21 cellular contexts compared by ENCODE assay signal in the genomic region with DNA sequence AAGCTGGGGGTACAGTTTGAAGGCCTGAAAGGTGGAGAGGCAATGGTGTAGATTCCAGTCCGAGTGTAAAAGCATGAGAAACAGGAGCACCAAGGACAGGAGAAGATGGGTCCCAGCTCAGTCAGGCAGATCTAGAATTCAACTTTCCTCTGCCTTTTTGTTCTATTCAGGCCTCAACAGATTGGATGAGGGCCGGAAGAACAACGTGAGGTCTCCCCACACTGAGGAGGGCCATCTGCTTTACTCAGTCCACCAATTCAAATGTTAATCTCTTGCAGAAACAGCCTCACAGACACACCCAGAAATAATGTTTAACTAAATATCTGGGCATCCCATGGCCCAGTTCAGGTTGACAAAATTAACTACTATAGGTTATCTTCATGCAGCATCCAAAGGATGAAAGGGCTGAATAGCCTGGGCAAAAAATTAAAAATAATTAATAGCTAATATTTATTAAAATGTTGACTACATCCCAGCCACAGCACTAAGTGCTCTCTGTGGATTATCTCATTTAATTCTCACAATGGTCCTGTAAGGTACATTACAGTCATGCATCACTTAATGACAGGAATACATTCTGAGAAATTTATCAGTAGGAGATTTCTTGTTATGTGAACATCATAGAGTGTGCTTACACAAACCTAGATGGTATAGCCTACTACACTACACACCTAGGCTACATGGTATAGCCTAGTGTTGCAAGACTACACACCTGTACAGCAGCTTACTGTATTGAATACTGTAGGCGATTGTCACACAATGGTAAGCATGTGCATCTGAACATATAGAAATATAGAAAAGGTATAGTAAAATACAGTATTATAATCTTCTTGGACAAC. TPM values are rescaled to one million over a fixed set of nuclear protein-coding genes. Genes with fewer than 3 reads are reported as not detected.
A peak's percentile ranks its signal among the peaks of the same experiment; 100 is the strongest.
DNase-seq lines count a peak whose midpoint lies in the region; ATAC-seq and TF ChIP-seq lines count a peak whose summit lies in the region.
"Had no signal": no experiment of that assay in that cellular context is flagged by ENCODE, and none has a peak within 500 bp of the region (broad histone marks: within the 10 kb centered on the region; RNA-seq: fewer than 3 reads in every experiment).

No MANE protein-coding gene starts in this region.

- in situ Hi-C loops in G401 (cut with HindIII; ENCODE audit: low sequenced_read_pairs), result no loop called here

- H3K27ac Mint-ChIP-seq in CD14-positive monocyte, result peak overlapping the region; percentile 10 to 98 (median 94)
- H3K27ac Mint-ChIP-seq in activated B cell treated with CpG ODN at 0.5 μM for 24 hours, result peak overlapping the region; percentile 46
- no peak overlapping the region for H3K27ac Mint-ChIP-seq in endodermal cell

- H3K4me3 Mint-ChIP-seq in CD14-positive monocyte (peak overlapping the region in 1 of 2 donors; percentile 42), activated B cell treated with CpG ODN at 0.5 μM for 24 hours (no peak overlapping the region), endodermal cell (no peak overlapping the region)

- CTCF ChIA-PET in activated B cell treated with CpG ODN at 0.5 μM for 24 hours (lab: Charles Lee), result interaction anchor here (0.8 kb wide), 1 partner anchor 316 kb away, joined by 3 read pairs; no protein-coding TSS in a partner anchor

- peaks cover 5 to 22% (median 10%) of the 10 kb centered on the region in 7 donors for H3K9me3 Mint-ChIP-seq in CD14-positive monocyte
- H3K9me3 Mint-ChIP-seq in activated B cell treated with CpG ODN at 0.5 μM for 24 hours, result peaks cover 10% of the 10 kb centered on the region
- H3K9me3 Mint-ChIP-seq in endodermal cell, result no peaks in the 10 kb centered on the region

- H3K4me3 ChIP-seq in endodermal cell (ENCODE audit: low read length), result no peak overlapping the region
- H3K4me3 ChIP-seq: colonic mucosa, left ventricle myocardium inferior had no signal

- 86 to 89% methylated on average over 1 to 3 of the region's 4 CpGs for WGBS in endodermal cell (ENCODE audit: insufficient coverage in 1 of 2, insufficient read length in 1 of 2), 2 experiments

- POLR2A ChIA-PET in activated B cell treated with CpG ODN at 0.5 μM for 24 hours (lab: Charles Lee), result interaction anchor here (1.0 to 2.5 kb wide), 3 partner anchors 11 to 21 kb away, joined by 3 to 19 read pairs (median 12); no protein-coding TSS in a partner anchor

- H3K4me1 ChIP-seq in foreskin keratinocyte (no peaks in the 10 kb centered on the region), endodermal cell (ENCODE audit: control insufficient read depth, insufficient read depth, low read length) (no peaks in the 10 kb centered on the region)
- H3K4me1 ChIP-seq: colonic mucosa, left ventricle myocardium inferior had no signal

- no peaks in the 10 kb centered on the region for H3K36me3 ChIP-seq in endodermal cell (ENCODE audit: control insufficient read depth, insufficient read depth, low read length)
- H3K36me3 ChIP-seq: colonic mucosa had no signal

- DNase-seq in CD14-positive monocyte (ENCODE audit: low spot score), result no peak
- DNase-seq in G401 (ENCODE audit: low spot score), result peak; percentile 71
- DNase-seq in activated B cell treated with CpG ODN at 0.5 μM for 24 hours, result no peak
- no peak for DNase-seq in foreskin keratinocyte
- no peak for DNase-seq in endodermal cell
- DNase-seq in activated CD8-positive, alpha-beta memory T cell treated with anti-CD3 and anti-CD28 coated beads for 24 hours, result no peak
- DNase-seq: activated CD4-positive, alpha-beta T cell treated with anti-CD3 and anti-CD28 coated beads, Interleukin-2, amount 50 U/mL, for 1 hour; activated naive CD8-positive, alpha-beta T cell treated with anti-CD3 and anti-CD28 coated beads, Interleukin-2, amount 10 ng/mL, durations not matched to agents 7 days and 5 days; activated T-cell treated with anti-CD3 and anti-CD28 coated beads, Interleukin-2, amount 50 U/mL, for 1 hour; Caco-2; colonic mucosa; left ventricle myocardium inferior; NCI-H1436 treated with DMSO at 0.1 percent for 48 hours; small intestine; stimulated activated CD4-positive, alpha-beta T cell treated with anti-CD3 and anti-CD28 coated beads, Interleukin-2, amount 100 ng/mL, for 48 hours; SW 1271; trophoblast cell had no signal

- H3K27ac ChIP-seq in foreskin keratinocyte, result no peak overlapping the region
- H3K27ac ChIP-seq in endodermal cell (ENCODE audit: low read depth, low read length), result no peak overlapping the region
- H3K27ac ChIP-seq: colonic mucosa, left ventricle myocardium inferior had no signal

- H3K9ac ChIP-seq in endodermal cell (ENCODE audit: extremely low read depth, low read length, poor library complexity, severe bottlenecking), result no peak overlapping the region

- peaks cover 8% of the 10 kb centered on the region for H3K9me3 ChIP-seq in endodermal cell (ENCODE audit: control insufficient read depth, low read length)
- H3K9me3 ChIP-seq: colonic mucosa had no signal

- H3K4me1 Mint-ChIP-seq in CD14-positive monocyte (peaks cover 59% of the 10 kb centered on the region), activated B cell treated with CpG ODN at 0.5 μM for 24 hours (peaks cover 47% of the 10 kb centered on the region), endodermal cell (peaks cover 16% of the 10 kb centered on the region)

- TF ChIP-seq CTCF in CD14-positive monocyte (IDR thresholded peaks at IDR 0.05) (no peak), activated B cell treated with CpG ODN at 0.5 μM for 24 hours (IDR thresholded peaks at IDR 0.05) (no peak), foreskin keratinocyte (conservative IDR thresholded peaks at IDR 0.05) (no peak), endodermal cell (conservative IDR thresholded peaks at IDR 0.05) (no peak)

- ATAC-seq in activated B cell treated with CpG ODN at 0.5 μM for 24 hours (ENCODE audit: low read depth) (no peak), foreskin keratinocyte (peak; percentile 50), GM19452 (IDR thresholded peaks at IDR 0.05; ENCODE audit: unreplicated experiment) (no peak)
- ATAC-seq: HCT116, Right ventricle myocardium inferior had no signal

- peaks cover 0 to 3% (median 0%) of the 10 kb centered on the region in 3 donors for H3K27me3 Mint-ChIP-seq in CD14-positive monocyte (ENCODE audit: low read depth in 3 of 3)
- no peaks in the 10 kb centered on the region for H3K27me3 Mint-ChIP-seq in activated B cell treated with CpG ODN at 0.5 μM for 24 hours
- H3K27me3 Mint-ChIP-seq in endodermal cell (ENCODE audit: insufficient read depth), result no peaks in the 10 kb centered on the region
- H3K27me3 Mint-ChIP-seq: activated naive CD8-positive, alpha-beta T cell treated with anti-CD3 and anti-CD28 coated beads, Interleukin-2, amount 10 ng/mL, durations not matched to agents 7 days and 5 days; stimulated activated naive CD8-positive, alpha-beta T cell treated with anti-CD3 and anti-CD28 coated beads, Interleukin-15, Interleukin-2, amounts not matched to agents 100 ng/mL and 50 ng/mL, for 24 hours had no signal

- intact Hi-C loops in CD14-positive monocyte (cut with micrococcal nuclease), result loop anchor here (5.0 to 10.0 kb wide), 2 partner anchors 41 to 48 kb away; no protein-coding TSS in a partner anchor
- intact Hi-C loops in activated B cell treated with CpG ODN at 0.5 μM for 24 hours (cut with micrococcal nuclease), result loop anchor here (5.0 kb wide), 1 partner anchor 46 kb away; no protein-coding TSS in a partner anchor

- peaks cover 36 to 39% of the 10 kb centered on the region in 2 donors for H3K36me3 Mint-ChIP-seq in CD14-positive monocyte
- peaks cover 57% of the 10 kb centered on the region for H3K36me3 Mint-ChIP-seq in activated B cell treated with CpG ODN at 0.5 μM for 24 hours (ENCODE audit: low read depth)
- peaks cover 20% of the 10 kb centered on the region for H3K36me3 Mint-ChIP-seq in endodermal cell (ENCODE audit: low read depth)

- no peaks in the 10 kb centered on the region for H3K27me3 ChIP-seq in foreskin keratinocyte
- no peaks in the 10 kb centered on the region for H3K27me3 ChIP-seq in endodermal cell (ENCODE audit: control insufficient read depth, insufficient read depth, low read length, poor library complexity, severe bottlenecking)
- H3K27me3 ChIP-seq: colonic mucosa had no signal

RNA-seq across cellular contexts. Expression of a gene that starts 22.5 kb away (rescaled TPM):
- 100 to 1,000 TPM; 189 to 192 TPM for polyA plus RNA-seq in CD14-positive monocyte
- total RNA-seq in G401 (2014; rRNA removed; shearing (Covaris generic)), result 0.10 and 0.68 TPM in 2 replicates
- 423 and 429 TPM in 2 replicates for total RNA-seq in activated B cell treated with CpG ODN at 0.5 μM for 24 hours
- total RNA-seq in foreskin keratinocyte, result 9.1 and 14.3 TPM in 2 replicates
- 15.2 and 18.4 TPM in 2 replicates for polyA plus RNA-seq in foreskin keratinocyte
- 10 to 100 TPM; 30.4 to 34.1 TPM for total RNA-seq in endodermal cell
- 81.7 TPM for polyA plus RNA-seq in endodermal cell (2013, experiment 1 of 2)
- 69.9 TPM for polyA plus RNA-seq in endodermal cell (2013, experiment 2 of 2)

Comparison
In these comparisons a context has a peak if more than half of its experiments do, and no peak if none do; other contexts are left out.
1. RNA of a gene that starts 22.5 kb away (total RNA-seq): 423 to 429 TPM in activated B cell treated with CpG ODN at 0.5 μM for 24 hours; 30.4 to 34.1 TPM in endodermal cell, 9.1 to 14.3 TPM in foreskin keratinocyte and 0.10 to 0.68 TPM in G401; every median in the first group is over 10 times any median in the second.